Comparison of ENCODE assay signal across 10 cellular contexts in genomic region chr2:13652531-13653313, GRCh38.
DNase-seq lines count a peak whose midpoint lies in the region; ATAC-seq and TF ChIP-seq lines count a peak whose summit lies in the region.
"Had no signal": no experiment of that assay in that cellular context is flagged by ENCODE, and none has a peak within 500 bp of the region (broad histone marks: within the 10 kb centered on the region; RNA-seq: fewer than 3 reads in every experiment).

No MANE protein-coding gene starts in this region.

- CTCF ChIA-PET in CD8-positive, alpha-beta T cell (lab: Charles Lee) = no interaction called here

- TF ChIP-seq POLR2A in NB4 (IDR thresholded peaks at IDR 0.05; ENCODE audit: extremely low read depth, insufficient read length) = no peak

- intact Hi-C loops in left lung (cut with DNase I) = no loop called here
- intact Hi-C loops in CD8-positive, alpha-beta T cell (cut with DNase I, micrococcal nuclease) = no loop called here

- H3K4me1 ChIP-seq in BE2C = peaks cover 4% of the 10 kb centered on the region; the same call in 1 of the 2 replicates
- H3K4me1 ChIP-seq in left lung = no peaks in the 10 kb centered on the region
- no peaks in the 10 kb centered on the region for H3K4me1 ChIP-seq in CD8-positive, alpha-beta T cell (ENCODE audit: insufficient read depth, low read length)
- H3K4me1 ChIP-seq: sigmoid colon had no signal

- H3K4me3 Mint-ChIP-seq in CD8-positive, alpha-beta T cell = no peak overlapping the region
- H3K4me3 Mint-ChIP-seq: stimulated activated naive CD8-positive, alpha-beta T cell treated with anti-CD3 and anti-CD28 coated beads, Interleukin-15, amount 100 ng/mL, for 72 hours had no signal

- peak; percentile 42 for ATAC-seq in GM21390 (IDR thresholded peaks at IDR 0.05; ENCODE audit: unreplicated experiment)
- ATAC-seq in left lung = no peak
- ATAC-seq in CD8-positive, alpha-beta T cell = no peak
- ATAC-seq: stimulated activated naive CD8-positive, alpha-beta T cell treated with anti-CD3 and anti-CD28 coated beads, Interleukin-15, amount 100 ng/mL, for 72 hours had no signal

- H3K4me3 ChIP-seq in BE2C (ENCODE audit: low read depth, low read length) (no peak overlapping the region), NB4 (ENCODE audit: low read depth, low read length) (no peak overlapping the region), fibroblast of mammary gland (ENCODE audit: control insufficient read depth, low read depth, low read length) (no peak overlapping the region), left lung (no peak overlapping the region)
- H3K4me3 ChIP-seq in CD8-positive, alpha-beta T cell (ENCODE audit: low read depth, low read length) = no peak overlapping the region
- H3K4me3 ChIP-seq: sigmoid colon had no signal

- no peak overlapping the region for H3K27ac Mint-ChIP-seq in CD8-positive, alpha-beta T cell
- H3K27ac Mint-ChIP-seq: stimulated activated naive CD8-positive, alpha-beta T cell treated with anti-CD3 and anti-CD28 coated beads, Interleukin-15, amount 100 ng/mL, for 72 hours had no signal

- peaks cover 11% of the 10 kb centered on the region for H3K9me3 Mint-ChIP-seq in CD8-positive, alpha-beta T cell

- no peak overlapping the region for H3K27ac ChIP-seq in left lung
- H3K27ac ChIP-seq in CD8-positive, alpha-beta T cell (ENCODE audit: low read depth, low read length) = no peak overlapping the region
- H3K27ac ChIP-seq: sigmoid colon had no signal

- TF ChIP-seq CTCF in BE2C (IDR thresholded peaks at IDR 0.05; ENCODE audit: low read depth, low read length) = no peak
- no peak for TF ChIP-seq CTCF in NB4 (IDR thresholded peaks at IDR 0.05; ENCODE audit: low read depth, low read length)
- no peak for TF ChIP-seq CTCF in fibroblast of mammary gland (conservative IDR thresholded peaks at IDR 0.05; ENCODE audit: control insufficient read depth, insufficient read depth, low read depth, low read length)
- TF ChIP-seq CTCF in left lung (IDR thresholded peaks at IDR 0.05) = no peak
- TF ChIP-seq CTCF in CD8-positive, alpha-beta T cell (IDR thresholded peaks at IDR 0.05) = no peak

- H3K27me3 Mint-ChIP-seq in CD8-positive, alpha-beta T cell (ENCODE audit: low read depth) = no peaks in the 10 kb centered on the region
- H3K27me3 Mint-ChIP-seq: stimulated activated naive CD8-positive, alpha-beta T cell treated with anti-CD3 and anti-CD28 coated beads, Interleukin-15, amount 100 ng/mL, for 72 hours had no signal

- no peaks in the 10 kb centered on the region for H3K36me3 Mint-ChIP-seq in CD8-positive, alpha-beta T cell

- no peaks in the 10 kb centered on the region for H3K4me1 Mint-ChIP-seq in CD8-positive, alpha-beta T cell (ENCODE audit: low read depth)
- H3K4me1 Mint-ChIP-seq: stimulated activated naive CD8-positive, alpha-beta T cell treated with anti-CD3 and anti-CD28 coated beads, Interleukin-15, amount 100 ng/mL, for 72 hours had no signal

- DNase-seq in BE2C (peak; percentile 27), NB4 (ENCODE audit: low read depth) (peak; percentile 25), fibroblast of mammary gland (ENCODE audit: low read depth) (peak; percentile 88), mesenteric fat pad (ENCODE audit: low spot score) (no peak), NCI-H187 (lab: John Stamatoyannopoulos, UW) (no peak), left lung (no peak)
- DNase-seq in CD8-positive, alpha-beta T cell = no peak
- DNase-seq: sigmoid colon; stimulated activated naive CD8-positive, alpha-beta T cell treated with anti-CD3 and anti-CD28 coated beads, Interleukin-15, amount 100 ng/mL, for 72 hours had no signal

- H3K27me3 ChIP-seq in BE2C (no peaks in the 10 kb centered on the region), left lung (no peaks in the 10 kb centered on the region)
- H3K27me3 ChIP-seq in CD8-positive, alpha-beta T cell (ENCODE audit: insufficient read depth, low read length) = no peaks in the 10 kb centered on the region
- H3K27me3 ChIP-seq: sigmoid colon had no signal

- no peaks in the 10 kb centered on the region for H3K9me3 ChIP-seq in BE2C
- peaks cover 0 to 15% of the 10 kb centered on the region in 2 donors for H3K9me3 ChIP-seq in left lung
- no peaks in the 10 kb centered on the region for H3K9me3 ChIP-seq in CD8-positive, alpha-beta T cell (ENCODE audit: low read length)

- POLR2A ChIA-PET in CD8-positive, alpha-beta T cell (lab: Charles Lee) = no interaction called here

- H3K36me3 ChIP-seq in BE2C = no peaks in the 10 kb centered on the region
- no peaks in the 10 kb centered on the region for H3K36me3 ChIP-seq in left lung
- H3K36me3 ChIP-seq in CD8-positive, alpha-beta T cell (ENCODE audit: insufficient read depth, low read length) = no peaks in the 10 kb centered on the region
- H3K36me3 ChIP-seq: sigmoid colon had no signal

Comparison
In these comparisons a context has a peak if more than half of its experiments do, and no peak if none do; other contexts are left out.
1. DNase-seq: peak in BE2C (single experiment), NB4 (single experiment) and fibroblast of mammary gland (single experiment); none in mesenteric fat pad (single experiment), NCI-H187 (0 of 2), left lung (0 of 2) and CD8-positive, alpha-beta T cell (0 of 7).